17 cellular contexts compared by ENCODE assay signal in genomic region chr6:118764766-118765165, GRCh38.
"Had no signal": no experiment of that assay in that cellular context is flagged by ENCODE, and none has a peak within 500 bp of the region (broad histone marks: within the 10 kb centered on the region; RNA-seq: fewer than 3 reads in every experiment).

No MANE protein-coding gene starts in this region.

- H3K27me3 ChIP-seq: colonic mucosa, esophagus muscularis mucosa, upper lobe of left lung had no signal

- H3K4me1 ChIP-seq: colonic mucosa, esophagus muscularis mucosa had no signal

- H3K4me3 ChIP-seq: colonic mucosa, esophagus muscularis mucosa, upper lobe of left lung had no signal

- H3K36me3 ChIP-seq: colonic mucosa, esophagus muscularis mucosa, upper lobe of left lung had no signal

- H3K27ac ChIP-seq: colonic mucosa, esophagus muscularis mucosa had no signal

- DNase-seq: activated CD4-positive, alpha-beta T cell treated with anti-CD3 and anti-CD28 coated beads, Interleukin-2, amount 10 ng/mL, durations not matched to agents 24 days and 14 days; activated CD4-positive, CD25-positive, alpha-beta regulatory T cell; activated CD8-positive, alpha-beta memory T cell treated with anti-CD3 and anti-CD28 coated beads, Interleukin-2, amount 50 U/mL, for 4 hours; activated CD8-positive, alpha-beta T cell treated with anti-CD3 and anti-CD28 coated beads, Interleukin-2, amount 10 ng/mL, durations not matched to agents 7 days and 5 days; activated gamma-delta T cell; activated T-cell treated with anti-CD3 and anti-CD28 coated beads, Interleukin-2, amount 50 U/mL, for 72 hours; central memory CD4-positive, alpha-beta T cell; colonic mucosa; hippocampal formation; kidney; mesendoderm; natural killer cell; posterior cingulate gyrus; stimulated activated naive CD8-positive, alpha-beta T cell treated with anti-CD3 and anti-CD28 coated beads, Interleukin-15, amount 100 ng/mL, for 72 hours had no signal

- ATAC-seq: activated CD8-positive, alpha-beta T cell treated with anti-CD3 and anti-CD28 coated beads, Interleukin-2, amount 10 ng/mL, durations not matched to agents 7 days and 5 days; activated naive CD4-positive, alpha-beta T cell treated with anti-CD3 and anti-CD28 coated beads, Interleukin-2, amount 50 U/mL, for 72 hours; natural killer cell; stimulated activated naive CD8-positive, alpha-beta T cell treated with anti-CD3 and anti-CD28 coated beads, Interleukin-15, amount 100 ng/mL, for 72 hours had no signal

- H3K9me3 ChIP-seq: colonic mucosa, esophagus muscularis mucosa, upper lobe of left lung had no signal
